Comparison of ENCODE assay signal across 1 cellular context in genomic region chr2:110677530-110678456, GRCh38.
TF ChIP-seq lines count a peak whose summit lies in the region.

Gene BUB1, minus strand, starts transcription at chr2:110678063. Its CDS starts 68 bp downstream, at chr2:110677995.

TF ChIP-seq in GM12878, 131 proteins besides CTCF, POLR2A, EP300 and RAD21 (continued from another document and continues in another):
- TF ChIP-seq E2F4 (IDR thresholded peaks at IDR 0.05; ENCODE audit: low read depth, low read length), result peak; percentile 98
- TF ChIP-seq RB1 (IDR thresholded peaks at IDR 0.05; ENCODE audit: borderline replicate concordance), result no peak
- peak; percentile 73; the same call in 1 of the 2 replicates for TF ChIP-seq CBFB (IDR thresholded peaks at IDR 0.05; ENCODE audit: low read depth)
- no peak for TF ChIP-seq ZNF622 (IDR thresholded peaks at IDR 0.05)
- TF ChIP-seq NRF1 (conservative IDR thresholded peaks at IDR 0.05; ENCODE audit: low read depth, low read length), result peak; percentile 62
- TF ChIP-seq TAF1 (IDR thresholded peaks at IDR 0.05; ENCODE audit: borderline replicate concordance, low read depth, low read length), result 0 out of 2 replicates have a peak, but pooled peaks have one; percentile 74
- TF ChIP-seq PML (IDR thresholded peaks at IDR 0.05; ENCODE audit: low read length), result peak; percentile 72; the same call in 1 of the 2 replicates
- peak; percentile 41; the same call in 1 of the 2 replicates for TF ChIP-seq ZBED1 (IDR thresholded peaks at IDR 0.05; ENCODE audit: borderline replicate concordance)
- peak; percentile 90 for TF ChIP-seq EED (IDR thresholded peaks at IDR 0.05; ENCODE audit: low read depth)
- TF ChIP-seq IRF4 (IDR thresholded peaks at IDR 0.05; ENCODE audit: low read depth, low read length), result peak; percentile 67; the same call in 1 of the 2 replicates
- no peak for TF ChIP-seq MTA3 (IDR thresholded peaks at IDR 0.05; ENCODE audit: borderline replicate concordance, low read length)
- TF ChIP-seq ELK1 (IDR thresholded peaks at IDR 0.05; ENCODE audit: low read depth, low read length), result no peak
- TF ChIP-seq NFYA (IDR thresholded peaks at IDR 0.05; ENCODE audit: borderline replicate concordance, low read depth, low read length), result no peak
- peak; percentile 75; the same call in 1 of the 2 replicates for TF ChIP-seq SMAD5 (IDR thresholded peaks at IDR 0.05; ENCODE audit: low read depth)
- TF ChIP-seq IKZF1 (conservative IDR thresholded peaks at IDR 0.05), result peak; percentile 95
- peak; percentile 63 for TF ChIP-seq GATAD2B (conservative IDR thresholded peaks at IDR 0.05; ENCODE audit: low read depth)
- TF ChIP-seq USF1 (IDR thresholded peaks at IDR 0.05; ENCODE audit: borderline replicate concordance, extremely low read length, insufficient read depth, low read depth, low read length), result no peak
- peak; percentile 58 for TF ChIP-seq FOS (IDR thresholded peaks at IDR 0.05; ENCODE audit: borderline replicate concordance, extremely low read depth, insufficient read length)
- 0 out of 2 replicates have a peak, but pooled peaks have one; percentile 11 for TF ChIP-seq MEF2A (IDR thresholded peaks at IDR 0.05; ENCODE audit: insufficient read depth, low read depth, low read length)
- TF ChIP-seq BACH1 (IDR thresholded peaks at IDR 0.05; ENCODE audit: borderline replicate concordance), result peak; percentile 5; the same call in 1 of the 2 replicates
- no peak for TF ChIP-seq ATF2 (IDR thresholded peaks at IDR 0.05; ENCODE audit: low read length)
- TF ChIP-seq DPF2 (IDR thresholded peaks at IDR 0.05), result peak; percentile 74
- peak; percentile 98 for TF ChIP-seq SIN3A (IDR thresholded peaks at IDR 0.05; ENCODE audit: low read depth, low read length)
- TF ChIP-seq MLLT1 (IDR thresholded peaks at IDR 0.05), result peak; percentile 77; the same call in 1 of the 2 replicates
- TF ChIP-seq POU2F2 (IDR thresholded peaks at IDR 0.05; ENCODE audit: borderline replicate concordance, low read depth, low read length), result peak; percentile 71; the same call in 1 of the 3 replicates
- peak; percentile 92 for TF ChIP-seq MYB (IDR thresholded peaks at IDR 0.05; ENCODE audit: borderline replicate concordance, low read depth, low read length)
- no peak for TF ChIP-seq SMC3 (IDR thresholded peaks at IDR 0.05; ENCODE audit: borderline replicate concordance, low read length)
- peak; percentile 68 for TF ChIP-seq MXI1 (IDR thresholded peaks at IDR 0.05; ENCODE audit: low read depth, low read length)
- TF ChIP-seq CHD2 (IDR thresholded peaks at IDR 0.05; ENCODE audit: borderline replicate concordance, low read depth, low read length), result peak; percentile 91
- no peak for TF ChIP-seq REST (IDR thresholded peaks at IDR 0.05; ENCODE audit: low read depth, low read length)
- TF ChIP-seq NKRF (conservative IDR thresholded peaks at IDR 0.05), result peak; percentile 98
- TF ChIP-seq ZNF687 (IDR thresholded peaks at IDR 0.05), result no peak
- TF ChIP-seq SMAD1 (IDR thresholded peaks at IDR 0.05; ENCODE audit: low read depth, partially characterized antibody), result peak; percentile 22
- TF ChIP-seq EZH2 (IDR thresholded peaks at IDR 0.05; ENCODE audit: borderline replicate concordance, control insufficient read depth, low read depth, low read length), result no peak
- TF ChIP-seq SUPT20H (IDR thresholded peaks at IDR 0.05; ENCODE audit: borderline replicate concordance, control insufficient read depth, low read depth, low read length), result no peak
- TF ChIP-seq ZBTB11 (CRISPR knock-in tag; IDR thresholded peaks at IDR 0.05), result no peak
- no peak for TF ChIP-seq BMI1 (IDR thresholded peaks at IDR 0.05; ENCODE audit: borderline replicate concordance)
- TF ChIP-seq STAT1 (conservative IDR thresholded peaks at IDR 0.05), result 0 out of 2 replicates have a peak, but pooled peaks have one; percentile 68
- peak; percentile 89; the same call in 1 of the 2 replicates for TF ChIP-seq HDAC2 (IDR thresholded peaks at IDR 0.05)
- peak; percentile 48; the same call in 1 of the 2 replicates for TF ChIP-seq HCFC1 (IDR thresholded peaks at IDR 0.05; ENCODE audit: low read length)
- no peak for TF ChIP-seq ZNF384 (IDR thresholded peaks at IDR 0.05; ENCODE audit: borderline replicate concordance, low read depth, low read length)
- TF ChIP-seq NBN (IDR thresholded peaks at IDR 0.05), result peak; percentile 49; the same call in 1 of the 2 replicates
